ENCODE assay signal across 8 cellular contexts in genomic region chr2:98086491-98087446, GRCh38. TPM values are rescaled to one million over a fixed set of nuclear protein-coding genes. Genes with fewer than 3 reads are reported as not detected.
DNase-seq lines count a peak whose midpoint lies in the region; ATAC-seq and TF ChIP-seq lines count a peak whose summit lies in the region.

TSS of gene VWA3B (plus strand) at chr2:98087167. CDS start at chr2:98093093, 5,926 bp downstream.

- peak within 1 kb of the TSS; percentile 84 for H2AFZ ChIP-seq in KMS-11 (ENCODE audit: low read depth)

- H3K27me3 ChIP-seq in KMS-11 (ENCODE audit: insufficient read depth, low read depth) (no peaks in the 10 kb centered on the region), right lobe of liver (no peaks in the 10 kb centered on the region)

- ATAC-seq in GM21529 (IDR thresholded peaks at IDR 0.05; ENCODE audit: unreplicated experiment) (peak; percentile 88), right lobe of liver (peak; percentile 73 to 83 (median 74))

- WGBS in right lobe of liver (ENCODE audit: insufficient coverage, low coverage, low lambda C conversion rate, missing lambda C conversion rate) = 3% methylated on average over 23 of the region's 74 CpGs

- H3K27ac Mint-ChIP-seq in T-helper 1 cell treated with Interleukin-12 subunit alpha and Interleukin-12 subunit beta and Interleukin-4 antibody, amounts not matched to agents 30 μg/mL and 1 μg/mL, for 36 hours = peak within 1 kb of the TSS; percentile 28

- intact Hi-C loops in right lobe of liver (cut with DNase I) = no loop called here

- H3K9me3 ChIP-seq in right lobe of liver = no peaks in the 10 kb centered on the region

- no peaks in the 10 kb centered on the region for H3K36me3 Mint-ChIP-seq in T-helper 1 cell treated with Interleukin-12 subunit alpha and Interleukin-12 subunit beta and Interleukin-4 antibody, amounts not matched to agents 30 μg/mL and 1 μg/mL, for 36 hours (ENCODE audit: low read depth)

- H3K4me1 Mint-ChIP-seq in T-helper 1 cell treated with Interleukin-12 subunit alpha and Interleukin-12 subunit beta and Interleukin-4 antibody, amounts not matched to agents 30 μg/mL and 1 μg/mL, for 36 hours (ENCODE audit: low read depth) = peaks cover 19% of the 10 kb centered on the region

- H3K79me2 ChIP-seq in KMS-11 (ENCODE audit: insufficient read depth, low read depth) = no peaks in the 10 kb centered on the region

- no peaks in the 10 kb centered on the region for H4K20me1 ChIP-seq in KMS-11 (ENCODE audit: insufficient read depth)

- peak within 1 kb of the TSS; percentile 91 for H3K4me3 ChIP-seq in KMS-11 (IDR thresholded peaks at IDR 0.05; ENCODE audit: insufficient read depth, low read depth, low read length)
- H3K4me3 ChIP-seq in right lobe of liver = peak within 1 kb of the TSS; percentile 26 to 43 (median 38)

- 0 out of 2 replicates have a peak within 1 kb of the TSS, but pooled peaks have one; percentile 12 for H3K27ac ChIP-seq in KMS-11
- no peak within 1 kb of the TSS for H3K27ac ChIP-seq in right lobe of liver

- H3K4me3 Mint-ChIP-seq in T-helper 1 cell treated with Interleukin-12 subunit alpha and Interleukin-12 subunit beta and Interleukin-4 antibody, amounts not matched to agents 30 μg/mL and 1 μg/mL, for 36 hours = peak within 1 kb of the TSS; percentile 75

- H3K9ac ChIP-seq in KMS-11 = peak within 1 kb of the TSS; percentile 55; the same call in 1 of the 2 replicates

- no peaks in the 10 kb centered on the region for H3K36me3 ChIP-seq in KMS-11 (ENCODE audit: insufficient read depth)
- no peaks in the 10 kb centered on the region for H3K36me3 ChIP-seq in right lobe of liver

- peaks cover 4% of the 10 kb centered on the region for H3K9me3 Mint-ChIP-seq in T-helper 1 cell treated with Interleukin-12 subunit alpha and Interleukin-12 subunit beta and Interleukin-4 antibody, amounts not matched to agents 30 μg/mL and 1 μg/mL, for 36 hours

- H3K4me1 ChIP-seq in KMS-11 (ENCODE audit: low read depth, poor library complexity, severe bottlenecking) = peaks cover 16% of the 10 kb centered on the region
- peaks cover 0 to 32% (median 6%) of the 10 kb centered on the region in 4 donors for H3K4me1 ChIP-seq in right lobe of liver

- no peak for TF ChIP-seq CTCF in KMS-11 (conservative IDR thresholded peaks at IDR 0.05; ENCODE audit: low read depth, low read length)
- TF ChIP-seq CTCF in right lobe of liver (IDR thresholded peaks at IDR 0.05) = no peak

- TF ChIP-seq POLR2A in right lobe of liver (IDR thresholded peaks at IDR 0.05) = no peak

- H3K27me3 Mint-ChIP-seq in T-helper 1 cell treated with Interleukin-12 subunit alpha and Interleukin-12 subunit beta and Interleukin-4 antibody, amounts not matched to agents 30 μg/mL and 1 μg/mL, for 36 hours (ENCODE audit: low read depth) = peaks cover 38% of the 10 kb centered on the region

- DNase-seq in EH (ENCODE audit: low read depth) (peak; percentile 45), dermis blood vessel endothelial cell (peak; percentile 13), right lobe of liver (peak; percentile 68 to 77 (median 74)), cerebellar nuclear complex (lab: John Stamatoyannopoulos, UW) (no peak)
- DNase-seq in stimulated activated CD8-positive, alpha-beta memory T cell treated with anti-CD3 and anti-CD28 coated beads, Interleukin-12 subunit alpha, Interleukin-12 subunit beta, amount 100 ng/mL, for 4 hours (ENCODE audit: low read depth) = peak; percentile 6

- peak within 1 kb of the TSS; percentile 66 for H3K4me2 ChIP-seq in KMS-11

RNA-seq across cellular contexts. Expression of gene VWA3B, which starts in this region (rescaled TPM):
- total RNA-seq in dermis blood vessel endothelial cell (not detected in 2 replicates), right lobe of liver (under 1 TPM in 4 of 6 experiments, not detected in 2; 0.09 to 0.24 (median 0.13) TPM)

Comparison
In these comparisons a context has a peak if more than half of its experiments do, and no peak if none do; other contexts are left out.
1. Peak in DNase-seq in dermis blood vessel endothelial cell; RNA of the gene not detected or under 1 TPM.
2. Peak in DNase-seq, ATAC-seq and H3K4me3 ChIP-seq in right lobe of liver; RNA of the gene not detected or under 1 TPM.
3. DNase-seq: peak in EH (single experiment) and stimulated activated CD8-positive, alpha-beta memory T cell treated with anti-CD3 and anti-CD28 coated beads, Interleukin-12 subunit alpha, Interleukin-12 subunit beta, amount 100 ng/mL, for 4 hours (single experiment); none in cerebellar nuclear complex (0 of 2).